In genomic region chr10:126373982-126374381, GRCh38 we compare ENCODE assay signal across 16 cellular contexts. TPM values are rescaled to one million over a fixed set of nuclear protein-coding genes. Genes with fewer than 3 reads are reported as not detected.
DNase-seq lines count a peak whose midpoint lies in the region; ATAC-seq and TF ChIP-seq lines count a peak whose summit lies in the region.
"Had no signal": no experiment of that assay in that cellular context is flagged by ENCODE, and none has a peak within 500 bp of the region (broad histone marks: within the 10 kb centered on the region; RNA-seq: fewer than 3 reads in every experiment).

No MANE protein-coding gene starts in this region.

- DNase-seq in AG10803 (ENCODE audit: low read depth) (peak; percentile 87), LHCN-M2 (ENCODE audit: low read depth) (peak; percentile 96), astrocyte of the spinal cord (ENCODE audit: low read depth, low spot score) (peak; percentile 78), kidney tubule cell (ENCODE audit: low spot score) (peak; percentile 35), omental fat pad (ENCODE audit: low spot score) (no peak)
- DNase-seq: activated CD4-positive, alpha-beta T cell treated with anti-CD3 and anti-CD28 coated beads, Interleukin-2, amount 10 ng/mL, durations not matched to agents 7 days and 5 days; activated naive CD8-positive, alpha-beta T cell treated with anti-CD3 and anti-CD28 coated beads, Interleukin-2, amount 10 ng/mL, durations not matched to agents 7 days and 5 days; activated T-cell treated with anti-CD3 and anti-CD28 coated beads, Interleukin-2, amount 50 U/mL, for 1 hour; NCI-H1436; NCI-H446 treated with DMSO at 0.1 percent for 48 hours; stimulated activated CD4-positive, alpha-beta T cell treated with anti-CD3 and anti-CD28 coated beads, Interleukin-2, amount 100 ng/mL, for 48 hours had no signal

- in situ Hi-C loops in astrocyte of the spinal cord (cut with HindIII; ENCODE audit: low sequenced_read_pairs), result no loop called here

- no peak for TF ChIP-seq CTCF in AG10803 (conservative IDR thresholded peaks at IDR 0.05; ENCODE audit: low read length)
- no peak for TF ChIP-seq CTCF in astrocyte of the spinal cord (IDR thresholded peaks at IDR 0.05; ENCODE audit: low read depth, low read length)
- no peak for TF ChIP-seq CTCF in omental fat pad (IDR thresholded peaks at IDR 0.05)

- H3K4me3 ChIP-seq in AG10803 (ENCODE audit: low read length), result no peak overlapping the region
- no peak overlapping the region for H3K4me3 ChIP-seq in astrocyte of the spinal cord (ENCODE audit: low read depth, low read length)
- H3K4me3 ChIP-seq: SJSA1 had no signal

- no peak for ATAC-seq in HG03342 (IDR thresholded peaks at IDR 0.05; ENCODE audit: unreplicated experiment)
- ATAC-seq in GM19463 (IDR thresholded peaks at IDR 0.05; ENCODE audit: unreplicated experiment), result no peak
- no peak for ATAC-seq in HG03378 (IDR thresholded peaks at IDR 0.05; ENCODE audit: unreplicated experiment)
- no peak for ATAC-seq in omental fat pad (ENCODE audit: low FRiP score)

RNA-seq across cellular contexts. Expression of gene ADAM12, which starts 14.3 kb away (rescaled TPM):
- total RNA-seq in LHCN-M2 (2014; rRNA removed) (16.6 and 21.2 TPM in 2 replicates), omental fat pad (10 to 100 TPM in 2 of 4 donors, 1 to 10 TPM in 2; 4.9 to 24.4 (median 10.9) TPM)
- polyA plus RNA-seq in LHCN-M2 (2012), result 11.1 TPM
- total RNA-seq: G401 had no signal
